In genomic region chr2:238077292-238077691, GRCh38 we compare ENCODE assay signal across 1 cellular context.
TF ChIP-seq lines count a peak whose summit lies in the region.

No MANE protein-coding gene starts in this region.

TF ChIP-seq in HepG2, 621 proteins besides CTCF, POLR2A, EP300 and RAD21 (continued from another document):
- no peak for TF ChIP-seq ZNF704 (CRISPR knock-in tag; IDR thresholded peaks at IDR 0.05; ENCODE audit: borderline replicate concordance)
